Comparison of ENCODE assay signal across 18 cellular contexts in genomic region chr4:38926917-38927316, GRCh38.
"Had no signal": no experiment of that assay in that cellular context is flagged by ENCODE, and none has a peak within 500 bp of the region (broad histone marks: within the 10 kb centered on the region; RNA-seq: fewer than 3 reads in every experiment).

No MANE protein-coding gene starts in this region.

- H3K36me3 Mint-ChIP-seq: activated CD4-positive, alpha-beta memory T cell treated with anti-CD3 and anti-CD28 coated beads for 36 hours; naive B cell had no signal

- H3K27ac ChIP-seq: brain microvascular endothelial cell, coronary artery, tibial nerve had no signal

- H3K4me1 Mint-ChIP-seq: central memory CD8-positive, alpha-beta T cell; naive B cell; T-helper 17 cell had no signal

- H3K9me3 Mint-ChIP-seq: activated CD4-positive, alpha-beta memory T cell treated with anti-CD3 and anti-CD28 coated beads for 36 hours; activated T-helper 17 cell treated with anti-CD3 and anti-CD28 coated beads, Interleukin-2, amount 50 U/mL, for 72 hours; central memory CD8-positive, alpha-beta T cell; naive B cell; stimulated activated naive B cell treated with anti-CD40 and anti-IgM and Interleukin-4, amounts not matched to agents 10 μg/mL and 1 μg/mL and 100 μg/mL, for 72 hours; WTC11 had no signal

- DNase-seq: activated CD4-positive, alpha-beta memory T cell treated with anti-CD3 and anti-CD28 coated beads for 36 hours; activated CD4-positive, alpha-beta T cell treated with anti-CD3 and anti-CD28 coated beads for 36 hours; activated naive CD4-positive, alpha-beta T cell; activated T-cell treated with anti-CD3 and anti-CD28 coated beads for 4 hours; brain microvascular endothelial cell; effector CD4-positive, alpha-beta T cell; heart left ventricle; kidney; left ventricle myocardium superior; naive B cell; stimulated activated naive B cell treated with anti-CD40 and anti-IgM and Interleukin-4, amounts not matched to agents 10 μg/mL and 1 μg/mL and 100 μg/mL, for 72 hours; T-helper 17 cell had no signal

- H3K4me3 Mint-ChIP-seq: activated CD4-positive, alpha-beta memory T cell treated with anti-CD3 and anti-CD28 coated beads for 36 hours; activated CD4-positive, alpha-beta T cell treated with anti-CD3 and anti-CD28 coated beads for 36 hours; activated T-helper 17 cell treated with anti-CD3 and anti-CD28 coated beads, Interleukin-2, amount 50 U/mL, for 72 hours; central memory CD8-positive, alpha-beta T cell; stimulated activated naive B cell treated with anti-CD40 and anti-IgM and Interleukin-4, amounts not matched to agents 10 μg/mL and 1 μg/mL and 100 μg/mL, for 72 hours; T-helper 17 cell; WTC11 had no signal

- H3K27ac Mint-ChIP-seq: activated CD4-positive, alpha-beta memory T cell treated with anti-CD3 and anti-CD28 coated beads for 36 hours; activated CD4-positive, alpha-beta T cell treated with anti-CD3 and anti-CD28 coated beads for 36 hours; activated T-helper 17 cell treated with anti-CD3 and anti-CD28 coated beads, Interleukin-2, amount 50 U/mL, for 72 hours; T-helper 17 cell; WTC11 had no signal

- H3K27me3 ChIP-seq: brain microvascular endothelial cell, gastroesophageal sphincter, heart left ventricle, tibial nerve had no signal

- H3K27me3 Mint-ChIP-seq: activated CD4-positive, alpha-beta memory T cell treated with anti-CD3 and anti-CD28 coated beads for 36 hours; activated CD4-positive, alpha-beta T cell treated with anti-CD3 and anti-CD28 coated beads for 36 hours; activated T-helper 17 cell treated with anti-CD3 and anti-CD28 coated beads, Interleukin-2, amount 50 U/mL, for 72 hours; naive B cell; stimulated activated naive B cell treated with anti-CD40 and anti-IgM and Interleukin-4, amounts not matched to agents 10 μg/mL and 1 μg/mL and 100 μg/mL, for 72 hours; T-helper 17 cell had no signal

- H3K9me3 ChIP-seq: gastroesophageal sphincter, heart left ventricle, tibial nerve had no signal

- H3K4me3 ChIP-seq: coronary artery, gastroesophageal sphincter, heart left ventricle, tibial nerve had no signal
